Comparison of ENCODE assay signal across 40 cellular contexts in the genomic region with DNA sequence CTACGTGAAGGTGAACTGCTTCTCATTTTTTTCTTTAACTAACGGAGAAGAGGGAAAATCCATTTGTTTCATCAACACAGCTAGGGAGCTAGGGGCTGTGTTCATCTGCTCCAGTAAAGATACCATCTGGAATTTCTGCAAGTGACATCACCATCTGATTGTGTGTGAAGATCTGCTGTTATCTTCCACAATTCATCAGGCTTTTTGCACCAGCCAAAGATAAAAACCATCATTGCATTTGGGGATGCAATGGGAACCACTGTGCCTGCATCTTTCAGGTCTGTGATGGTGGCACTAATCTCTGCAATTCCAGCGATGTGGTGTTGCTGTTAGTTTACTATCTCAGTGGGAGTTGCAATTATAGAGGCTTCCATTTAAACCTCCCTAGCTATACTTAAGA. TPM values are rescaled to one million over a fixed set of nuclear protein-coding genes. Genes with fewer than 3 reads are reported as not detected.
"Had no signal": no experiment of that assay in that cellular context is flagged by ENCODE, and none has a peak within 500 bp of the region (broad histone marks: within the 10 kb centered on the region; RNA-seq: fewer than 3 reads in every experiment).

No MANE protein-coding gene starts in this region.

- H3K4me3 Mint-ChIP-seq: activated CD4-positive, alpha-beta memory T cell treated with anti-CD3 and anti-CD28 coated beads, Interleukin-2, amount 10 ng/mL, durations not matched to agents 7 days and 5 days; activated CD4-positive, alpha-beta T cell treated with anti-CD3 and anti-CD28 coated beads, Interleukin-2, amount 10 ng/mL, durations not matched to agents 7 days and 5 days; activated CD8-positive, alpha-beta memory T cell treated with anti-CD3 and anti-CD28 coated beads, Interleukin-2, amount 10 ng/mL, durations not matched to agents 7 days and 5 days; activated CD8-positive, alpha-beta T cell treated with anti-CD3 and anti-CD28 coated beads, Interleukin-2, amount 10 ng/mL, durations not matched to agents 7 days and 5 days; activated naive CD4-positive, alpha-beta T cell treated with anti-CD3 and anti-CD28 coated beads for 36 hours; activated naive CD8-positive, alpha-beta T cell treated with anti-CD3 and anti-CD28 coated beads for 36 hours; activated T-cell treated with anti-CD3 and anti-CD28 coated beads, Interleukin-2, amount 50 U/mL, for 4 hours; activated T-cell treated with anti-CD3 and anti-CD28 coated beads, Interleukin-2, amount 50 U/mL, for 72 hours; activated T-helper 1 cell treated with anti-CD3 and anti-CD28 coated beads, Interleukin-12 subunit alpha, Interleukin-12 subunit beta, Interleukin-2, Interleukin-4 antibody, amounts not matched to agents 30 ng/mL and 10 ng/mL and 1 ng/mL, durations not matched to agents 14 hours and 24 hours and 36 hours; activated T-helper 17 cell treated with anti-CD3 and anti-CD28 coated beads, Interleukin-2, amount 50 U/mL, for 72 hours; T-helper 1 cell treated with Interleukin-12 subunit alpha and Interleukin-12 subunit beta and Interleukin-4 antibody, amounts not matched to agents 30 μg/mL and 1 μg/mL, for 36 hours; T-helper 2 cell treated with Interferon-gamma antibody and Interleukin-4, amounts not matched to agents 5 μg/mL and 100 μg/mL, for 36 hours; WTC11 had no signal

- H3K27ac Mint-ChIP-seq: activated CD4-positive, alpha-beta memory T cell treated with anti-CD3 and anti-CD28 coated beads, Interleukin-2, amount 10 ng/mL, durations not matched to agents 7 days and 5 days; activated CD4-positive, alpha-beta T cell treated with anti-CD3 and anti-CD28 coated beads, Interleukin-2, amount 10 ng/mL, durations not matched to agents 7 days and 5 days; activated CD8-positive, alpha-beta memory T cell treated with anti-CD3 and anti-CD28 coated beads, Interleukin-2, amount 10 ng/mL, durations not matched to agents 7 days and 5 days; activated CD8-positive, alpha-beta T cell treated with anti-CD3 and anti-CD28 coated beads, Interleukin-2, amount 10 ng/mL, durations not matched to agents 7 days and 5 days; activated naive CD4-positive, alpha-beta T cell treated with anti-CD3 and anti-CD28 coated beads for 36 hours; activated naive CD4-positive, alpha-beta T cell treated with anti-CD3 and anti-CD28 coated beads, Interleukin-2, amount 50 U/mL, for 72 hours; activated naive CD8-positive, alpha-beta T cell treated with anti-CD3 and anti-CD28 coated beads for 36 hours; activated T-cell treated with anti-CD3 and anti-CD28 coated beads, Interleukin-2, amount 50 U/mL, for 72 hours; activated T-helper 1 cell treated with anti-CD3 and anti-CD28 coated beads, Interleukin-12 subunit alpha, Interleukin-12 subunit beta, Interleukin-2, Interleukin-4 antibody, amounts not matched to agents 30 ng/mL and 10 ng/mL and 1 ng/mL, durations not matched to agents 14 hours and 24 hours and 36 hours; activated T-helper 17 cell treated with anti-CD3 and anti-CD28 coated beads, Interleukin-2, amount 50 U/mL, for 72 hours; T-helper 1 cell treated with Interleukin-12 subunit alpha and Interleukin-12 subunit beta and Interleukin-4 antibody, amounts not matched to agents 30 μg/mL and 1 μg/mL, for 36 hours; T-helper 2 cell treated with Interferon-gamma antibody and Interleukin-4, amounts not matched to agents 5 μg/mL and 100 μg/mL, for 36 hours; WTC11 had no signal

- DNase-seq: activated CD4-positive, alpha-beta memory T cell treated with anti-CD3 and anti-CD28 coated beads, Interleukin-2, amount 10 ng/mL, durations not matched to agents 7 days and 5 days; activated CD4-positive, alpha-beta T cell treated with anti-CD3 and anti-CD28 coated beads for 4 hours; activated CD4-positive, alpha-beta T cell treated with anti-CD3 and anti-CD28 coated beads, Interleukin-2, amount 10 ng/mL, durations not matched to agents 7 days and 5 days; activated CD4-positive, alpha-beta T cell treated with anti-CD3 and anti-CD28 coated beads, Interleukin-2, amount 50 U/mL, for 48 hours; activated CD4-positive, CD25-positive, alpha-beta regulatory T cell; activated CD8-positive, alpha-beta memory T cell treated with anti-CD3 and anti-CD28 coated beads for 24 hours; activated CD8-positive, alpha-beta memory T cell treated with anti-CD3 and anti-CD28 coated beads, Interleukin-2, amount 10 ng/mL, durations not matched to agents 7 days and 5 days; activated CD8-positive, alpha-beta T cell treated with anti-CD3 and anti-CD28 coated beads, Interleukin-2, amount 10 ng/mL, durations not matched to agents 7 days and 5 days; activated effector memory CD4-positive, alpha-beta T cell treated with anti-CD3 and anti-CD28 coated beads, Interleukin-2, amount 50 U/mL, for 16 hours; activated gamma-delta T cell treated with Interleukin-2 at 50 U/mL for 16 hours; activated naive CD4-positive, alpha-beta T cell; activated naive CD4-positive, alpha-beta T cell treated with anti-CD3 and anti-CD28 coated beads for 36 hours; activated naive CD4-positive, alpha-beta T cell treated with anti-CD3 and anti-CD28 coated beads, Interleukin-2, amount 50 U/mL, for 16 hours; activated naive CD8-positive, alpha-beta T cell treated with anti-CD3 and anti-CD28 coated beads for 36 hours; activated T-cell treated with anti-CD3 and anti-CD28 coated beads for 4 hours; activated T-cell treated with anti-CD3 and anti-CD28 coated beads, Interleukin-2, amount 50 U/mL, for 1 hour; activated T-cell treated with anti-CD3 and anti-CD28 coated beads, Interleukin-2, amount 50 U/mL, for 4 hours; activated T-cell treated with anti-CD3 and anti-CD28 coated beads, Interleukin-2, amount 50 U/mL, for 72 hours; adrenal gland; amniotic stem cell; aorta; body of pancreas; brain microvascular endothelial cell; central memory CD4-positive, alpha-beta T cell; T-helper 1 cell; T-helper 2 cell; T-helper 9 cell; WERI-Rb-1 had no signal

- H3K36me3 ChIP-seq: adrenal gland, brain microvascular endothelial cell, breast epithelium, WERI-Rb-1 had no signal

- H3K27me3 Mint-ChIP-seq: activated CD8-positive, alpha-beta memory T cell treated with anti-CD3 and anti-CD28 coated beads, Interleukin-2, amount 10 ng/mL, durations not matched to agents 7 days and 5 days had no signal

- FAIRE-seq: astrocyte, colon, TTC549 had no signal

- H3K27me3 ChIP-seq: adrenal gland, body of pancreas, brain microvascular endothelial cell, breast epithelium had no signal

- H3K4me1 Mint-ChIP-seq: activated CD4-positive, alpha-beta memory T cell treated with anti-CD3 and anti-CD28 coated beads, Interleukin-2, amount 10 ng/mL, durations not matched to agents 7 days and 5 days; activated CD4-positive, alpha-beta T cell treated with anti-CD3 and anti-CD28 coated beads, Interleukin-2, amount 10 ng/mL, durations not matched to agents 7 days and 5 days; activated CD8-positive, alpha-beta memory T cell treated with anti-CD3 and anti-CD28 coated beads, Interleukin-2, amount 10 ng/mL, durations not matched to agents 7 days and 5 days; activated T-helper 17 cell treated with anti-CD3 and anti-CD28 coated beads, Interleukin-2, amount 50 U/mL, for 72 hours; WTC11 had no signal

- H3K36me3 Mint-ChIP-seq: activated CD8-positive, alpha-beta memory T cell treated with anti-CD3 and anti-CD28 coated beads, Interleukin-2, amount 10 ng/mL, durations not matched to agents 7 days and 5 days; activated naive CD8-positive, alpha-beta T cell treated with anti-CD3 and anti-CD28 coated beads for 36 hours had no signal

- H3K9me3 ChIP-seq: adrenal gland, body of pancreas had no signal

- H3K9me3 Mint-ChIP-seq: activated CD4-positive, alpha-beta memory T cell treated with anti-CD3 and anti-CD28 coated beads, Interleukin-2, amount 10 ng/mL, durations not matched to agents 7 days and 5 days; activated T-helper 1 cell treated with anti-CD3 and anti-CD28 coated beads, Interleukin-12 subunit alpha, Interleukin-12 subunit beta, Interleukin-2, Interleukin-4 antibody, amounts not matched to agents 30 ng/mL and 10 ng/mL and 1 ng/mL, durations not matched to agents 14 hours and 24 hours and 36 hours; T-helper 2 cell treated with Interferon-gamma antibody and Interleukin-4, amounts not matched to agents 5 μg/mL and 100 μg/mL, for 36 hours had no signal

- H3K4me3 ChIP-seq: adrenal gland, body of pancreas, breast epithelium had no signal

- H3K27ac ChIP-seq: adrenal gland, body of pancreas, brain microvascular endothelial cell, breast epithelium had no signal

- ATAC-seq: activated CD4-positive, CD25-positive, alpha-beta regulatory T cell treated with anti-CD3 and anti-CD28 coated beads, Interleukin-2, amount 50 U/mL, for 24 hours; activated CD8-positive, alpha-beta memory T cell treated with anti-CD3 and anti-CD28 coated beads, Interleukin-2, amount 10 ng/mL, durations not matched to agents 7 days and 5 days; activated CD8-positive, alpha-beta T cell treated with anti-CD3 and anti-CD28 coated beads, Interleukin-2, amount 10 ng/mL, durations not matched to agents 7 days and 5 days; activated naive CD4-positive, alpha-beta T cell treated with anti-CD3 and anti-CD28 coated beads, Interleukin-2, amount 50 U/mL, for 72 hours; activated T-cell treated with anti-CD3 and anti-CD28 coated beads, Interleukin-2, amount 50 U/mL, for 4 hours; activated T-cell treated with anti-CD3 and anti-CD28 coated beads, Interleukin-2, amount 50 U/mL, for 72 hours; activated T-helper 17 cell treated with anti-CD3 and anti-CD28 coated beads, Interleukin-2, amount 50 U/mL, for 72 hours; body of pancreas; WTC11 had no signal

RNA-seq across cellular contexts. Expression of gene NOX5, which starts 35.5 kb away (rescaled TPM):
- total RNA-seq: activated CD4-positive, alpha-beta memory T cell treated with anti-CD3 and anti-CD28 coated beads, Interleukin-2, amount 10 ng/mL, durations not matched to agents 7 days and 5 days; activated CD4-positive, alpha-beta T cell treated with anti-CD3 and anti-CD28 coated beads, Interleukin-2, amount 10 ng/mL, durations not matched to agents 7 days and 5 days; activated CD8-positive, alpha-beta T cell treated with anti-CD3 and anti-CD28 coated beads, Interleukin-2, amount 10 ng/mL, durations not matched to agents 7 days and 5 days; activated naive CD4-positive, alpha-beta T cell treated with anti-CD3 and anti-CD28 coated beads for 36 hours; activated naive CD8-positive, alpha-beta T cell treated with anti-CD3 and anti-CD28 coated beads for 36 hours; activated T-cell treated with anti-CD3 and anti-CD28 coated beads, Interleukin-2, amount 50 U/mL, for 4 hours; activated T-cell treated with anti-CD3 and anti-CD28 coated beads, Interleukin-2, amount 50 U/mL, for 72 hours; activated T-helper 17 cell treated with anti-CD3 and anti-CD28 coated beads, Interleukin-2, amount 50 U/mL, for 72 hours; cardiac septum; WTC11 had no signal

RNA-seq across cellular contexts. Expression of gene SPESP1, which starts 48.7 kb away (rescaled TPM):
- total RNA-seq: activated CD8-positive, alpha-beta T cell treated with anti-CD3 and anti-CD28 coated beads, Interleukin-2, amount 10 ng/mL, durations not matched to agents 7 days and 5 days; astrocyte; WTC11 had no signal
